8 cellular contexts compared by ENCODE assay signal in genomic region chr9:94084314-94084713, GRCh38. TPM values are rescaled to one million over a fixed set of nuclear protein-coding genes. Genes with fewer than 3 reads are reported as not detected.
DNase-seq lines count a peak whose midpoint lies in the region; ATAC-seq and TF ChIP-seq lines count a peak whose summit lies in the region.

Gene PTPDC1 (plus strand): TSS chr9:94084464. CDS start chr9:94084531, 67 bp downstream.

- H3K9me3 Mint-ChIP-seq in chondrocyte (ENCODE audit: low read depth): no peaks in the 10 kb centered on the region

- TF ChIP-seq CTCF in A673 (conservative IDR thresholded peaks at IDR 0.05; ENCODE audit: low read depth, low read length) (no peak), chondrocyte (IDR thresholded peaks at IDR 0.05) (no peak), mucosa of descending colon (IDR thresholded peaks at IDR 0.05) (no peak)

- H3K36me3 ChIP-seq in A673 (ENCODE audit: insufficient read depth, low read length, poor library complexity, severe bottlenecking) (no peaks in the 10 kb centered on the region), HUES64 (ENCODE audit: insufficient read depth, low read length) (no peaks in the 10 kb centered on the region), mucosa of descending colon (ENCODE audit: low read depth) (no peaks in the 10 kb centered on the region)

- POLR2A ChIA-PET in A673 (lab: Charles Lee; ENCODE audit: low non-redundant PET): no interaction called here

- H3K4me3 ChIP-seq in A673 (ENCODE audit: low read depth, low read length, poor library complexity, severe bottlenecking): no peak within 1 kb of the TSS
- peak within 1 kb of the TSS; percentile 4; the same call in 1 of the 2 replicates for H3K4me3 ChIP-seq in HUES64 (ENCODE audit: low read length)
- no peak within 1 kb of the TSS for H3K4me3 ChIP-seq in mucosa of descending colon

- H3K36me3 Mint-ChIP-seq in chondrocyte (ENCODE audit: low read depth): peaks cover 9% of the 10 kb centered on the region

- no peaks in the 10 kb centered on the region for H3K27me3 Mint-ChIP-seq in chondrocyte (ENCODE audit: low read depth)

- CTCF ChIA-PET in A673 (lab: Charles Lee): no interaction called here

- ATAC-seq in HG03354 (IDR thresholded peaks at IDR 0.05; ENCODE audit: poor library complexity, severe bottlenecking, unreplicated experiment) (no peak), mucosa of descending colon (no peak)

- H3K9me3 ChIP-seq in A673 (ENCODE audit: low read depth, low read length, poor library complexity, severe bottlenecking): no peaks in the 10 kb centered on the region
- H3K9me3 ChIP-seq in HUES64 (ENCODE audit: insufficient read depth, low read depth, low read length): no peaks in the 10 kb centered on the region
- no peaks in the 10 kb centered on the region for H3K9me3 ChIP-seq in mucosa of descending colon

- no TSS peak for BruUV-seq in A673 (replicated peaks; lab: Mats Ljungman, UMichigan)

- H3K4me1 Mint-ChIP-seq in chondrocyte (ENCODE audit: low read depth): peaks cover 36% of the 10 kb centered on the region

- H3K4me1 ChIP-seq in A673 (ENCODE audit: insufficient read depth, low read length, poor library complexity, severe bottlenecking) (peaks cover 4% of the 10 kb centered on the region), HUES64 (ENCODE audit: insufficient read depth, low read length) (peaks cover 26% of the 10 kb centered on the region), mucosa of descending colon (ENCODE audit: low read depth) (no peaks in the 10 kb centered on the region)

- H3K27me3 ChIP-seq in A673 (replicated peaks; ENCODE audit: insufficient read depth, low read depth, low read length, poor library complexity): no peaks in the 10 kb centered on the region
- no peaks in the 10 kb centered on the region for H3K27me3 ChIP-seq in HUES64 (ENCODE audit: insufficient read depth, low read length)

- no peak within 1 kb of the TSS for H3K27ac ChIP-seq in A673 (ENCODE audit: low read depth, low read length, poor library complexity, severe bottlenecking)
- peak within 1 kb of the TSS; percentile 54; the same call in 1 of the 2 replicates for H3K27ac ChIP-seq in HUES64 (ENCODE audit: low read depth, low read length)

- 19% methylated on average over 14 of the region's 14 CpGs for WGBS in HUES64

- intact Hi-C loops in A673 (cut with micrococcal nuclease; ENCODE audit: unreplicated experiment): no loop called here
- intact Hi-C loops in mucosa of descending colon (cut with DNase I, micrococcal nuclease): no loop called here

- DNase-seq in A673 (ENCODE audit: low spot score) (peak; percentile 52), chondrocyte (ENCODE audit: low spot score) (no peak), kidney tubule cell (ENCODE audit: low spot score) (peak; percentile 50), NCI-H1092 treated with DMSO at 0.1 percent for 48 hours (lab: John Stamatoyannopoulos, UW) (no peak), mucosa of descending colon (no peak)
- DNase-seq in stimulated activated naive CD4-positive, alpha-beta T cell (lab: John Stamatoyannopoulos, UW): no peak

- no peak within 1 kb of the TSS for H3K4me3 Mint-ChIP-seq in chondrocyte (ENCODE audit: unreplicated experiment)

- H3K27ac Mint-ChIP-seq in chondrocyte (ENCODE audit: unreplicated experiment): peak within 1 kb of the TSS; percentile 69

- H3K9ac ChIP-seq in HUES64 (ENCODE audit: low read depth, low read length): no peak within 1 kb of the TSS

RNA-seq across cellular contexts. Expression of gene PTPDC1, which starts in this region (rescaled TPM):
- 3.5 and 5.1 TPM in 2 replicates for total RNA-seq in A673 (2021)
- polyA plus RNA-seq in HUES64 (2013, experiment 1 of 2): 5.1 TPM
- polyA plus RNA-seq in HUES64 (2013, experiment 2 of 2): 5.6 TPM
- total RNA-seq in chondrocyte: 14.9 to 24.0 TPM (median 16.0 TPM) in 3 replicates
- 1 to 10 TPM; 5.7 to 8.9 (median 8.0) TPM for total RNA-seq in mucosa of descending colon

Comparison
In these comparisons a context has a peak if more than half of its experiments do, and no peak if none do; other contexts are left out.
1. DNase-seq: peak in A673 (single experiment) and kidney tubule cell (single experiment); none in chondrocyte (single experiment), NCI-H1092 treated with DMSO at 0.1 percent for 48 hours (single experiment), stimulated activated naive CD4-positive, alpha-beta T cell (0 of 6) and mucosa of descending colon (0 of 3).